Comparison of ENCODE assay signal across 23 cellular contexts in the genomic region with DNA sequence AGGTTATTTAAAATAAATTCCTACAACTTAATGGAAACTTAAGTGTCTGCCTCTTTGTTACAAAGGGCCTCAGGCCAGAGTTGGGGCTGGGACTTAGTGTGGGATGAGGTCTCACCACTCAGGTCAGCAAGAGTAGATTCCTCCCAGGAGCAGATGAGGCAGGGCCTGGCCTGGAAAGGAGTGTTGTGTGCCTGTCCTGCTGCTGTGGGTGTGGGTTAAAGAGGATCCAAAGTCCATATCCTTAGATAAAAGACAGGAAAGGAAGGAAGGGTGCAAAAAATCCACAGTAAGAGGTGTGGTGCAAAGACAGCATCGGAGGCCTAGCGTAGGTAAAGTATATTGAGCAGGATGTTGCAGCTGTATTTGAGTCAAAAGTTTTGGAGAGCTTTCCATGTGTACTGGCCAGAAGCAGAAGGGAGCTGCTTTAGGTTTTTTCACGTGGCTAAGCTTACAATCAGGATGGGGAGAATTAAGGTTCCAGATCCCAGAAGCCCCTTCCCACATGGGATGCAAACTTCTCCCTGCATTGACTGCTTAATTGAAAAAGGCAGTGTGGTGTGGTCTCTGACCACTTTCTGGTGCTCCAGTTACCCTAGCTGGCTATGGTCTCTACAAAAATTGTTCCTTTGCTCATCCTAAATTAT. TPM values are rescaled to one million over a fixed set of nuclear protein-coding genes. Genes with fewer than 3 reads are reported as not detected.
A peak's percentile ranks its signal among the peaks of the same experiment; 100 is the strongest.
DNase-seq lines count a peak whose midpoint lies in the region; ATAC-seq and TF ChIP-seq lines count a peak whose summit lies in the region.
"Had no signal": no experiment of that assay in that cellular context is flagged by ENCODE, and none has a peak within 500 bp of the region (broad histone marks: within the 10 kb centered on the region; RNA-seq: fewer than 3 reads in every experiment).

No MANE protein-coding gene starts in this region.

- no peaks in the 10 kb centered on the region for H4K20me1 ChIP-seq in hepatocyte (ENCODE audit: insufficient read depth, poor library complexity, severe bottlenecking)

- 79% methylated on average over 3 of the region's 3 CpGs for WGBS in hepatocyte (ENCODE audit: low lambda C conversion rate, missing lambda C conversion rate)
- 43 to 51% methylated on average over 3 of the region's 3 CpGs for WGBS in transverse colon (ENCODE audit: low coverage in 1 of 2), 2 donors

- no peaks in the 10 kb centered on the region for H3K9me2 ChIP-seq in hepatocyte (replicated peaks; ENCODE audit: insufficient read depth)

- TF ChIP-seq EP300 in transverse colon (IDR thresholded peaks at IDR 0.05; ENCODE audit: low read depth), result no peak

- H3K4me1 Mint-ChIP-seq in T-cell, result peaks cover 0 to 10% (median 2%) of the 10 kb centered on the region in 3 donors

- H3K9me3 Mint-ChIP-seq in activated naive CD4-positive, alpha-beta T cell treated with anti-CD3 and anti-CD28 coated beads, Interleukin-2, amount 50 U/mL, for 72 hours, result no peaks in the 10 kb centered on the region
- no peaks in the 10 kb centered on the region for H3K9me3 Mint-ChIP-seq in T-cell

- H3K4me3 ChIP-seq in hepatocyte, result no peak overlapping the region
- no peak overlapping the region for H3K4me3 ChIP-seq in transverse colon
- H3K4me3 ChIP-seq: BLaER1 treated with 17β-estradiol and CSF1 and Interleukin-3, amounts not matched to agents 10 nM and 100 nM; breast epithelium; HAP-1; lower lobe of right lung; SJSA1; upper lobe of right lung had no signal

- no peaks in the 10 kb centered on the region for H3K79me2 ChIP-seq in hepatocyte

- no peak overlapping the region for H3K4me3 Mint-ChIP-seq in T-cell

- CTCF ChIA-PET in T-cell (lab: Charles Lee) (no interaction called here), GM10248 (lab: Yijun Ruan, JAX) (interaction anchor here (1.0 to 3.7 kb wide), 4 partner anchors 11 to 49 kb away, joined by 3 to 23 read pairs (median 4); no protein-coding TSS in a partner anchor)

- POLR2A ChIA-PET in T-cell (lab: Charles Lee), result no interaction called here
- POLR2A ChIA-PET in GM10248 (lab: Yijun Ruan, JAX), result no interaction called here

- no peak for DNase-seq in activated naive CD4-positive, alpha-beta T cell treated with anti-CD3 and anti-CD28 coated beads, Interleukin-2, amount 50 U/mL, for 72 hours (ENCODE audit: low spot score in 2 of 2)
- no peak for DNase-seq in activated naive CD4-positive, alpha-beta T cell (lab: John Stamatoyannopoulos, UW)
- no peak for DNase-seq in T-cell
- DNase-seq in hepatocyte (ENCODE audit: low spot score), result peak; percentile 39
- DNase-seq in transverse colon, result peak; percentile 64
- DNase-seq in activated CD8-positive, alpha-beta memory T cell treated with anti-CD3 and anti-CD28 coated beads, Interleukin-2, amount 50 U/mL, for 48 hours, result no peak
- DNase-seq in NCI-H69 (lab: John Stamatoyannopoulos, UW), result no peak
- DNase-seq in GM10248 (ENCODE audit: extremely low spot score), result no peak
- DNase-seq: amniotic stem cell, cortex of kidney, islet precursor cell, lower lobe of right lung, NCI-H187, NCI-H526, upper lobe of right lung had no signal

- H3K4me1 ChIP-seq in hepatocyte (ENCODE audit: insufficient read depth) (no peaks in the 10 kb centered on the region), transverse colon (peaks cover 0 to 8% (median 5%) of the 10 kb centered on the region in 4 donors)
- H3K4me1 ChIP-seq: BLaER1 treated with 17β-estradiol and CSF1 and Interleukin-3, amounts not matched to agents 10 nM and 100 nM; breast epithelium; HAP-1; lower lobe of right lung; SJSA1; upper lobe of right lung had no signal

- intact Hi-C loops in transverse colon (cut with DNase I; ENCODE audit: low total_unique reads), result no loop called here

- H3K36me3 Mint-ChIP-seq in activated naive CD4-positive, alpha-beta T cell treated with anti-CD3 and anti-CD28 coated beads, Interleukin-2, amount 50 U/mL, for 72 hours, result peaks cover 6 to 19% of the 10 kb centered on the region in 2 donors
- peaks cover 42% of the 10 kb centered on the region for H3K36me3 Mint-ChIP-seq in T-cell

- in situ Hi-C loops in transverse colon (cut with MboI; ENCODE audit: low pct_ligation_motif_present in 1 of 4, low pct_unique_long_range_greater_than_20kb in 1 of 4, low sequenced_read_pairs in 3 of 4), result loop anchor here in 1 of 4 donors (25.0 kb wide), 1 partner anchor 387 kb away; no protein-coding TSS in a partner anchor

- H3K4me2 ChIP-seq in hepatocyte, result no peak overlapping the region
- H3K4me2 ChIP-seq: BLaER1 treated with 17β-estradiol and CSF1 and Interleukin-3, amounts not matched to agents 10 nM and 100 nM had no signal

- no peak for ATAC-seq in activated naive CD4-positive, alpha-beta T cell treated with anti-CD3 and anti-CD28 coated beads, Interleukin-2, amount 50 U/mL, for 72 hours
- ATAC-seq in T-cell (replicated peaks in 1 of 4), result peak in 1 of 4 experiments; percentile 16
- ATAC-seq: Panc1, sciatic nerve had no signal

- no peaks in the 10 kb centered on the region for H3K27me3 Mint-ChIP-seq in T-cell
- H3K27me3 Mint-ChIP-seq: progenitor cell of endocrine pancreas had no signal

- peak overlapping the region; percentile 67 for H3K27ac ChIP-seq in hepatocyte
- peak overlapping the region; percentile 57 to 73 (median 70) for H3K27ac ChIP-seq in transverse colon
- H3K27ac ChIP-seq: BLaER1 treated with 17β-estradiol and CSF1 and Interleukin-3, amounts not matched to agents 10 nM and 100 nM; breast epithelium; lower lobe of right lung; neutrophil; SJSA1; upper lobe of right lung had no signal

- TF ChIP-seq CTCF in hepatocyte (IDR thresholded peaks at IDR 0.05; ENCODE audit: poor library complexity) (no peak), transverse colon (IDR thresholded peaks at IDR 0.05) (no peak), GM10248 (IDR thresholded peaks at IDR 0.05; ENCODE audit: control extremely low read depth, extremely low read depth, low read depth, missing control alignments) (no peak)

- H3K27me3 ChIP-seq in hepatocyte (no peaks in the 10 kb centered on the region), transverse colon (no peaks in the 10 kb centered on the region)
- H3K27me3 ChIP-seq: BLaER1 treated with 17β-estradiol and CSF1 and Interleukin-3, amounts not matched to agents 10 nM and 100 nM; breast epithelium; neutrophil; SJSA1; upper lobe of right lung had no signal

- TF ChIP-seq POLR2A in transverse colon (IDR thresholded peaks at IDR 0.05), result no peak

- peak overlapping the region; percentile 12 to 62 for H3K27ac Mint-ChIP-seq in activated naive CD4-positive, alpha-beta T cell treated with anti-CD3 and anti-CD28 coated beads, Interleukin-2, amount 50 U/mL, for 72 hours
- H3K27ac Mint-ChIP-seq in T-cell, result peak overlapping the region; percentile 17 to 37

- no peak overlapping the region for H2AFZ ChIP-seq in hepatocyte

- no peaks in the 10 kb centered on the region for H3K9me3 ChIP-seq in hepatocyte (ENCODE audit: low read depth)
- no peaks in the 10 kb centered on the region for H3K9me3 ChIP-seq in transverse colon
- H3K9me3 ChIP-seq: breast epithelium, HAP-1, lower lobe of right lung, neutrophil, SJSA1, upper lobe of right lung had no signal

- no peaks in the 10 kb centered on the region for H3K36me3 ChIP-seq in hepatocyte (replicated peaks; ENCODE audit: insufficient read depth, low read depth)
- peaks cover 0 to 34% (median 12%) of the 10 kb centered on the region in 4 donors for H3K36me3 ChIP-seq in transverse colon
- H3K36me3 ChIP-seq: breast epithelium had no signal

RNA-seq across cellular contexts. Expression of a gene that starts 12.8 kb away (rescaled TPM):
- total RNA-seq in activated naive CD4-positive, alpha-beta T cell treated with anti-CD3 and anti-CD28 coated beads, Interleukin-2, amount 50 U/mL, for 72 hours, result 100 to 1,000 TPM; 153 to 348 TPM
- total RNA-seq in T-cell (100 to 1,000 TPM; 390 to 589 (median 444) TPM), hepatocyte (48.5 and 73.2 TPM in 2 replicates), transverse colon (100 to 1,000 TPM in 3 of 4 donors, 10 to 100 TPM in 1; 82.7 to 377 (median 155) TPM)
- polyA plus RNA-seq in hepatocyte, result 52.7 and 52.8 TPM in 2 replicates

Comparison
In these comparisons a context has a peak if more than half of its experiments do, and no peak if none do; other contexts are left out.
1. DNase-seq: peak in hepatocyte (single experiment) and transverse colon (single experiment); none in activated naive CD4-positive, alpha-beta T cell treated with anti-CD3 and anti-CD28 coated beads, Interleukin-2, amount 50 U/mL, for 72 hours (0 of 2), activated naive CD4-positive, alpha-beta T cell (0 of 4), T-cell (0 of 34), activated CD8-positive, alpha-beta memory T cell treated with anti-CD3 and anti-CD28 coated beads, Interleukin-2, amount 50 U/mL, for 48 hours (single experiment), NCI-H69 (single experiment) and GM10248 (single experiment).